20 cellular contexts compared by ENCODE assay signal in genomic region chr7:42151309-42151708, GRCh38.
DNase-seq lines count a peak whose midpoint lies in the region; ATAC-seq and TF ChIP-seq lines count a peak whose summit lies in the region.
"Had no signal": no experiment of that assay in that cellular context is flagged by ENCODE, and none has a peak within 500 bp of the region (broad histone marks: within the 10 kb centered on the region; RNA-seq: fewer than 3 reads in every experiment).

No MANE protein-coding gene starts in this region.

- H3K27ac ChIP-seq in muscle layer of colon (ENCODE audit: low read depth, low read length) (peak overlapping the region; percentile 16), suprapubic skin (peak overlapping the region; percentile 54)

- TF ChIP-seq POLR2A in suprapubic skin (IDR thresholded peaks at IDR 0.05): no peak

- WGBS in suprapubic skin: 31% methylated on average over 7 of the region's 7 CpGs

- TF ChIP-seq CTCF in suprapubic skin (IDR thresholded peaks at IDR 0.05): no peak

- TF ChIP-seq EP300 in suprapubic skin (IDR thresholded peaks at IDR 0.05): no peak

- H3K4me3 ChIP-seq in adipocyte (ENCODE audit: low read length): peak overlapping the region; percentile 54
- H3K4me3 ChIP-seq in muscle layer of colon (ENCODE audit: low read depth in 1 of 2, low read length in 2 of 2): peak overlapping the region in 1 of 2 donors; percentile 8
- peak overlapping the region; percentile 22 for H3K4me3 ChIP-seq in suprapubic skin
- H3K4me3 ChIP-seq: GM23338, K562 had no signal

- H3K27me3 Mint-ChIP-seq in activated naive CD8-positive, alpha-beta T cell treated with anti-CD3 and anti-CD28 coated beads, Interleukin-2, amount 50 U/mL, for 24 hours: no peaks in the 10 kb centered on the region
- H3K27me3 Mint-ChIP-seq: activated CD4-positive, alpha-beta memory T cell treated with anti-CD3 and anti-CD28 coated beads for 36 hours; brain had no signal

- H3K27ac Mint-ChIP-seq in activated naive CD8-positive, alpha-beta T cell treated with anti-CD3 and anti-CD28 coated beads, Interleukin-2, amount 50 U/mL, for 24 hours: no peak overlapping the region
- H3K27ac Mint-ChIP-seq: activated CD4-positive, alpha-beta memory T cell treated with anti-CD3 and anti-CD28 coated beads for 36 hours; activated T-helper 2 cell treated with anti-CD3 and anti-CD28 coated beads, Interferon-gamma antibody, Interleukin-2, Interleukin-4, amounts not matched to agents 10 μg/mL and 5 μg/mL and 100 μg/mL, durations not matched to agents 14 hours and 24 hours and 36 hours; brain; CD8-positive, alpha-beta T cell; GM23338; stimulated activated naive CD8-positive, alpha-beta T cell treated with anti-CD3 and anti-CD28 coated beads, Interleukin-15, amount 100 ng/mL, for 72 hours had no signal

- no peaks in the 10 kb centered on the region for H3K9me3 Mint-ChIP-seq in activated naive CD8-positive, alpha-beta T cell treated with anti-CD3 and anti-CD28 coated beads, Interleukin-2, amount 50 U/mL, for 24 hours
- H3K9me3 Mint-ChIP-seq: activated CD4-positive, alpha-beta memory T cell treated with anti-CD3 and anti-CD28 coated beads for 36 hours; activated T-helper 2 cell treated with anti-CD3 and anti-CD28 coated beads, Interferon-gamma antibody, Interleukin-2, Interleukin-4, amounts not matched to agents 10 μg/mL and 5 μg/mL and 100 μg/mL, durations not matched to agents 14 hours and 24 hours and 36 hours; brain; CD8-positive, alpha-beta T cell; GM23338; stimulated activated naive CD8-positive, alpha-beta T cell treated with anti-CD3 and anti-CD28 coated beads, Interleukin-15, amount 100 ng/mL, for 72 hours had no signal

- H3K9ac ChIP-seq in adipocyte (ENCODE audit: low read length) (peak overlapping the region; percentile 35), muscle layer of colon (ENCODE audit: low read length) (no peak overlapping the region)

- H3K36me3 ChIP-seq in adipocyte (ENCODE audit: control insufficient read depth, insufficient read depth, low read length, severe bottlenecking): peaks cover 5% of the 10 kb centered on the region
- peaks cover 4% of the 10 kb centered on the region for H3K36me3 ChIP-seq in muscle layer of colon (ENCODE audit: insufficient read depth, low read length)
- H3K36me3 ChIP-seq in suprapubic skin: no peaks in the 10 kb centered on the region

- H3K4me1 ChIP-seq in adipocyte (ENCODE audit: control insufficient read depth, insufficient read depth, low read length) (peaks cover 27% of the 10 kb centered on the region), muscle layer of colon (ENCODE audit: insufficient read depth, low read length) (peaks cover 54% of the 10 kb centered on the region), suprapubic skin (peaks cover 53% of the 10 kb centered on the region)

- no peaks in the 10 kb centered on the region for H3K36me3 Mint-ChIP-seq in activated naive CD8-positive, alpha-beta T cell treated with anti-CD3 and anti-CD28 coated beads, Interleukin-2, amount 50 U/mL, for 24 hours (ENCODE audit: low read depth)
- H3K36me3 Mint-ChIP-seq: activated CD4-positive, alpha-beta memory T cell treated with anti-CD3 and anti-CD28 coated beads for 36 hours; CD8-positive, alpha-beta T cell had no signal

- H3K9me3 ChIP-seq in adipocyte (ENCODE audit: control insufficient read depth, low read length): no peaks in the 10 kb centered on the region
- H3K9me3 ChIP-seq in muscle layer of colon (ENCODE audit: low read length): no peaks in the 10 kb centered on the region
- H3K9me3 ChIP-seq in suprapubic skin: no peaks in the 10 kb centered on the region

- no peaks in the 10 kb centered on the region for H3K27me3 ChIP-seq in adipocyte (replicated peaks; ENCODE audit: control insufficient read depth, insufficient read depth, low read length)
- H3K27me3 ChIP-seq in muscle layer of colon (ENCODE audit: control insufficient read depth in 1 of 2, insufficient read depth in 2 of 2, low read length in 2 of 2): no peaks in the 10 kb centered on the region
- no peaks in the 10 kb centered on the region for H3K27me3 ChIP-seq in suprapubic skin

- ATAC-seq in activated naive CD8-positive, alpha-beta T cell treated with anti-CD3 and anti-CD28 coated beads, Interleukin-2, amount 50 U/mL, for 24 hours: no peak
- ATAC-seq: CD8-positive, alpha-beta T cell; GM23338; K562; stimulated activated naive CD8-positive, alpha-beta T cell treated with anti-CD3 and anti-CD28 coated beads, Interleukin-15, amount 100 ng/mL, for 72 hours had no signal

- no peak overlapping the region for H3K4me3 Mint-ChIP-seq in activated naive CD8-positive, alpha-beta T cell treated with anti-CD3 and anti-CD28 coated beads, Interleukin-2, amount 50 U/mL, for 24 hours
- H3K4me3 Mint-ChIP-seq: activated CD4-positive, alpha-beta memory T cell treated with anti-CD3 and anti-CD28 coated beads for 36 hours; brain; CD8-positive, alpha-beta T cell; GM23338; stimulated activated naive CD8-positive, alpha-beta T cell treated with anti-CD3 and anti-CD28 coated beads, Interleukin-15, amount 100 ng/mL, for 72 hours had no signal

- H3K4me1 Mint-ChIP-seq in activated naive CD8-positive, alpha-beta T cell treated with anti-CD3 and anti-CD28 coated beads, Interleukin-2, amount 50 U/mL, for 24 hours: no peaks in the 10 kb centered on the region
- H3K4me1 Mint-ChIP-seq: brain; stimulated activated naive CD8-positive, alpha-beta T cell treated with anti-CD3 and anti-CD28 coated beads, Interleukin-15, amount 100 ng/mL, for 72 hours had no signal

- no peak for DNase-seq in adipocyte (ENCODE audit: low read depth)
- peak; percentile 73 for DNase-seq in fibroblast of the conjunctiva (ENCODE audit: low read depth)
- no peak for DNase-seq in suprapubic skin (ENCODE audit: low spot score in 2 of 2)
- DNase-seq in GDM1 (lab: John Stamatoyannopoulos, UW): no peak
- no peak for DNase-seq in NCI-H128 (lab: John Stamatoyannopoulos, UW; ENCODE audit: unreplicated experiment)
- no peak for DNase-seq in activated T-cell treated with anti-CD3 and anti-CD28 coated beads, Interleukin-2, amount 50 U/mL, for 1 hour
- DNase-seq in activated naive CD8-positive, alpha-beta T cell treated with anti-CD3 and anti-CD28 coated beads, Interleukin-2, amount 50 U/mL, for 24 hours: no peak
- DNase-seq: activated CD4-positive, alpha-beta memory T cell treated with anti-CD3 and anti-CD28 coated beads for 36 hours; CD8-positive, alpha-beta T cell; GF-D8; NCI-H1417 treated with DMSO at 0.1 percent for 48 hours; NCI-H82; RPMI8226; stimulated activated naive CD8-positive, alpha-beta T cell treated with anti-CD3 and anti-CD28 coated beads, Interleukin-15, amount 100 ng/mL, for 72 hours; T1000 had no signal
